Comparison of ENCODE assay signal across 1 cellular context in genomic region chr16:75226550-75227360, GRCh38.
TF ChIP-seq lines count a peak whose summit lies in the region.

No MANE protein-coding gene starts in this region.

TF ChIP-seq in HepG2, 621 proteins besides CTCF, POLR2A, EP300 and RAD21 (continued from another document):
- TF ChIP-seq THAP7 (CRISPR knock-in tag; IDR thresholded peaks at IDR 0.05), result peak; percentile 43; the same call in 1 of the 2 replicates
- TF ChIP-seq MTF2 (CRISPR knock-in tag; IDR thresholded peaks at IDR 0.05; ENCODE audit: borderline replicate concordance), result no peak
- no peak for TF ChIP-seq TOPORS (CRISPR knock-in tag; IDR thresholded peaks at IDR 0.05)
- TF ChIP-seq ZNF256 (CRISPR knock-in tag; conservative IDR thresholded peaks at IDR 0.05), result no peak
- TF ChIP-seq MXD1 (CRISPR knock-in tag; IDR thresholded peaks at IDR 0.05), result no peak; the same call in 1 of the 2 replicates
- TF ChIP-seq AGO1 (IDR thresholded peaks at IDR 0.05; ENCODE audit: low read depth, low read length, poor library complexity, severe bottlenecking), result peak; percentile 91
- TF ChIP-seq, protein P1, sequence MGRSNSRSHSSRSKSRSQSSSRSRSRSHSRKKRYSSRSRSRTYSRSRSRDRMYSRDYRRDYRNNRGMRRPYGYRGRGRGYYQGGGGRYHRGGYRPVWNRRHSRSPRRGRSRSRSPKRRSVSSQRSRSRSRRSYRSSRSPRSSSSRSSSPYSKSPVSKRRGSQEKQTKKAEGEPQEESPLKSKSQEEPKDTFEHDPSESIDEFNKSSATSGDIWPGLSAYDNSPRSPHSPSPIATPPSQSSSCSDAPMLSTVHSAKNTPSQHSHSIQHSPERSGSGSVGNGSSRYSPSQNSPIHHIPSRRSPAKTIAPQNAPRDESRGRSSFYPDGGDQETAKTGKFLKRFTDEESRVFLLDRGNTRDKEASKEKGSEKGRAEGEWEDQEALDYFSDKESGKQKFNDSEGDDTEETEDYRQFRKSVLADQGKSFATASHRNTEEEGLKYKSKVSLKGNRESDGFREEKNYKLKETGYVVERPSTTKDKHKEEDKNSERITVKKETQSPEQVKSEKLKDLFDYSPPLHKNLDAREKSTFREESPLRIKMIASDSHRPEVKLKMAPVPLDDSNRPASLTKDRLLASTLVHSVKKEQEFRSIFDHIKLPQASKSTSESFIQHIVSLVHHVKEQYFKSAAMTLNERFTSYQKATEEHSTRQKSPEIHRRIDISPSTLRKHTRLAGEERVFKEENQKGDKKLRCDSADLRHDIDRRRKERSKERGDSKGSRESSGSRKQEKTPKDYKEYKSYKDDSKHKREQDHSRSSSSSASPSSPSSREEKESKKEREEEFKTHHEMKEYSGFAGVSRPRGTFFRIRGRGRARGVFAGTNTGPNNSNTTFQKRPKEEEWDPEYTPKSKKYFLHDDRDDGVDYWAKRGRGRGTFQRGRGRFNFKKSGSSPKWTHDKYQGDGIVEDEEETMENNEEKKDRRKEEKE (IDR thresholded peaks at IDR 0.05), result no peak
- TF ChIP-seq KLF16 (CRISPR knock-in tag; IDR thresholded peaks at IDR 0.05), result no peak
- TF ChIP-seq POLR2AphosphoS5 (IDR thresholded peaks at IDR 0.05; ENCODE audit: low read depth, low read length), result peak; percentile 15
